Comparison of ENCODE assay signal across 8 cellular contexts in genomic region chrX:129772796-129773431, GRCh38. TPM values are rescaled to one million over a fixed set of nuclear protein-coding genes. Genes with fewer than 3 reads are reported as not detected.
DNase-seq lines count a peak whose midpoint lies in the region; ATAC-seq and TF ChIP-seq lines count a peak whose summit lies in the region.

No MANE protein-coding gene starts in this region.

- no peak overlapping the region for H2AFZ ChIP-seq in SU-DHL-6 (ENCODE audit: low read depth, low read length, severe bottlenecking)

- no peaks in the 10 kb centered on the region for H3K9me3 ChIP-seq in SU-DHL-6 (ENCODE audit: insufficient read depth, low read length)
- H3K9me3 ChIP-seq in upper lobe of left lung = no peaks in the 10 kb centered on the region

- H3K9me2 ChIP-seq in SU-DHL-6 (replicated peaks; ENCODE audit: insufficient read depth, low read length) = no peaks in the 10 kb centered on the region

- intact Hi-C loops in left ventricle myocardium superior (cut with micrococcal nuclease) = no loop called here

- H3K36me3 ChIP-seq in SU-DHL-6 (ENCODE audit: low read length) = no peaks in the 10 kb centered on the region
- H3K36me3 ChIP-seq in upper lobe of left lung = no peaks in the 10 kb centered on the region

- H3K4me3 ChIP-seq in SU-DHL-6 (ENCODE audit: insufficient read depth, low read length, poor library complexity, severe bottlenecking) (no peak overlapping the region), upper lobe of left lung (no peak overlapping the region)

- peaks cover 19% of the 10 kb centered on the region for H3F3A ChIP-seq in SU-DHL-6 (ENCODE audit: insufficient read depth)

- H3K4me2 ChIP-seq in SU-DHL-6 (ENCODE audit: low read depth, low read length, poor library complexity, severe bottlenecking) = peak overlapping the region; percentile 54

- peak overlapping the region; percentile 92 for H3K27ac ChIP-seq in SU-DHL-6 (ENCODE audit: low read depth, low read length)
- H3K27ac ChIP-seq in upper lobe of left lung = peak overlapping the region; percentile 58 to 83 (median 75)

- TF ChIP-seq EP300 in upper lobe of left lung (IDR thresholded peaks at IDR 0.05) = no peak

- 64 to 75% methylated on average over 4 to 14 of the region's 14 CpGs for WGBS in upper lobe of left lung, 2 donors

- ATAC-seq in HG03045 (IDR thresholded peaks at IDR 0.05; ENCODE audit: unreplicated experiment) (peak; percentile 70), left ventricle myocardium superior (peak; percentile 74), upper lobe of left lung (ENCODE audit: low FRiP score in 2 of 2) (peak; percentile 56 to 87)

- TF ChIP-seq CTCF in SU-DHL-6 (IDR thresholded peaks at IDR 0.05; ENCODE audit: insufficient read depth, low read length, poor library complexity, severe bottlenecking) (no peak), upper lobe of left lung (IDR thresholded peaks at IDR 0.05) (no peak)

- peak in 1 of 4 donors; percentile 46 for TF ChIP-seq POLR2A in upper lobe of left lung (IDR thresholded peaks at IDR 0.05)

- peaks cover 0 to 3% (median 0%) of the 10 kb centered on the region in 4 donors for H3K4me1 ChIP-seq in upper lobe of left lung

- H4K20me1 ChIP-seq in SU-DHL-6 (ENCODE audit: low read depth, low read length) = no peaks in the 10 kb centered on the region

- DNase-seq in activated naive CD4-positive, alpha-beta T cell treated with Interleukin-2 at 50 U/mL for 16 hours = peak; percentile 37
- no peak for DNase-seq in activated naive CD4-positive, alpha-beta T cell treated with anti-CD3 and anti-CD28 coated beads, Interleukin-2, amount 50 U/mL, for 16 hours
- peak; percentile 63 for DNase-seq in left ventricle myocardium superior
- DNase-seq in upper lobe of left lung = peak in 1 of 2 donors; percentile 77
- no peak for DNase-seq in DMS 273 (lab: John Stamatoyannopoulos, UW; ENCODE audit: unreplicated experiment)
- no peak for DNase-seq in GOT3 (lab: John Stamatoyannopoulos, UW)

- H3K27me3 ChIP-seq in SU-DHL-6 (ENCODE audit: low read length) (no peaks in the 10 kb centered on the region), upper lobe of left lung (no peaks in the 10 kb centered on the region)

- H3K9ac ChIP-seq in SU-DHL-6 (ENCODE audit: low read length) = peak overlapping the region; percentile 35

- no peaks in the 10 kb centered on the region for H3K79me2 ChIP-seq in SU-DHL-6 (ENCODE audit: insufficient read depth, low read length)

RNA-seq across cellular contexts. Expression of gene SASH3, which starts 6.8 kb away (rescaled TPM):
- total RNA-seq in left ventricle myocardium superior (1.8 TPM), upper lobe of left lung (10 to 100 TPM; 21.5 to 60.3 (median 37.9) TPM)

RNA-seq across cellular contexts. Expression of gene XPNPEP2, which starts 34.1 kb away (rescaled TPM):
- 0.92 TPM for total RNA-seq in left ventricle myocardium superior
- 1 to 10 TPM in 3 of 6 donors, under 1 TPM in 1, not detected in 2; 0.91 to 5.1 (median 2.5) TPM for total RNA-seq in upper lobe of left lung

Comparison
In these comparisons a context has a peak if more than half of its experiments do, and no peak if none do; other contexts are left out.
1. DNase-seq: peak in activated naive CD4-positive, alpha-beta T cell treated with Interleukin-2 at 50 U/mL for 16 hours (single experiment) and left ventricle myocardium superior (single experiment); none in activated naive CD4-positive, alpha-beta T cell treated with anti-CD3 and anti-CD28 coated beads, Interleukin-2, amount 50 U/mL, for 16 hours (single experiment), DMS 273 (single experiment) and GOT3 (single experiment).
2. Peak in every context shown above with its lines, with median percentiles within 50 percentile points of each other: ATAC-seq.